ENCODE assay signal across 8 cellular contexts in the genomic region with DNA sequence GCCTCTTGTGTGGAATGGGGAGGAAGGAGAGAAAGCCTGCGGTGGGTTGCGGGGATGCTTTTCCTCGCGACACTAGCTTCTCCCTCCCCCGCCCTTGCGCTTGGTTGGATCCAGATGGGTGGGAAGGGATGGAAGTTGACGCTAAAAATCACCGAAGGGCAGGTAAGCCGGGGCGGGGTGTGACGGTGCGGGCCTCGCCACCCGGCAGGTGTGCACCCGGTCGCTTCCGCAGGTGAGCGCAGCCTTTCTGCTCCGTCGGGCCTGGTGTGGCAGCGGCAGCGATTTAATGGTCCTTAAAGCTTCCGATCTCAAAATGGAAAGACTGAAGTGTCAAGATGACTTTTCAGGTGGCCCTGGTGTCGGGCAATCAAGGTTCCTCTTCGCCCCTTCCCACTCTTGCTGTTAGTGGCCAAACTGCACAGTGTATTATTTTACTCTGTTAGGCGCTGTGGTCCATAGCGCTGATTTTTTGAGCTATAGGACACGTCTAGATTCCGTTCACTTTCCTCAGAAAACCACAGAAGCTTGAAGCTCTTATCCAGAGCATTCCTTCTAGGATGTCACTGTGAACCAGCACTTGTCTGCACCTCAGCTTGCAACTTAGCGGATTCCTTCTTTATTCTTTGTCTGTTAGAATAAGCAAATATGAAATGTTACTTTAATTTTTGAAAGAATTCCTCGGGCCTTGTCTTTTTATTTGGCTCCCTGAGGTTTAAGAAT. TPM values are rescaled to one million over a fixed set of nuclear protein-coding genes. Genes with fewer than 3 reads are reported as not detected.
DNase-seq lines count a peak whose midpoint lies in the region; TF ChIP-seq lines count a peak whose summit lies in the region.

No MANE protein-coding gene starts in this region.

- intact Hi-C loops in cardiac septum (cut with DNase I) = loop anchor here (5.0 kb wide), 1 partner anchor 581 kb away; a partner anchor contains a TSS

- DNase-seq in cardiac muscle cell (ENCODE audit: low read depth in 1 of 2, low spot score in 1 of 2) (peak; percentile 32 to 34), cardiac septum (ENCODE audit: low spot score) (no peak), NCI-H2171 (lab: John Stamatoyannopoulos, UW) (peak; percentile 33), globus pallidus (ENCODE audit: low spot score) (peak; percentile 9), putamen (ENCODE audit: low spot score) (peak; percentile 52), cerebellar nuclear complex (lab: John Stamatoyannopoulos, UW) (no peak), 8988T (no peak)
- DNase-seq in activated effector memory CD4-positive, alpha-beta T cell treated with anti-CD3 and anti-CD28 coated beads, Interleukin-2, amount 50 U/mL, for 16 hours = peak; percentile 81

- H3K9me3 ChIP-seq in cardiac muscle cell (ENCODE audit: low read depth) = no peaks in the 10 kb centered on the region

- H3K4me1 ChIP-seq in cardiac muscle cell (ENCODE audit: low read depth) = peaks cover 13% of the 10 kb centered on the region

- peak overlapping the region; percentile 75 for H3K27ac ChIP-seq in cardiac muscle cell

- H3K36me3 ChIP-seq in cardiac muscle cell = peaks cover 12% of the 10 kb centered on the region

- peak overlapping the region; percentile 95 for H3K4me3 ChIP-seq in cardiac muscle cell

- TF ChIP-seq CTCF in cardiac muscle cell (IDR thresholded peaks at IDR 0.05; ENCODE audit: low read depth, low read length) = no peak

- H3K27me3 ChIP-seq in cardiac muscle cell = no peaks in the 10 kb centered on the region

RNA-seq across cellular contexts. Expression of a gene that starts 0.8 kb away (rescaled TPM):
- total RNA-seq in cardiac muscle cell (23.2 and 32.1 TPM in 2 replicates), cardiac septum (18.6 TPM)
- 43.2 and 43.4 TPM in 2 replicates for polyA plus RNA-seq in cardiac muscle cell

RNA-seq across cellular contexts. Expression of a gene that starts 0.9 kb away (rescaled TPM):
- total RNA-seq in cardiac muscle cell (299 and 311 TPM in 2 replicates), cardiac septum (154 TPM)
- polyA plus RNA-seq in cardiac muscle cell = 215 and 255 TPM in 2 replicates

RNA-seq across cellular contexts. Expression of a gene that starts 57.4 kb away (rescaled TPM):
- total RNA-seq in cardiac muscle cell = 73.2 and 175 TPM in 2 replicates
- 348 and 451 TPM in 2 replicates for polyA plus RNA-seq in cardiac muscle cell
- 110 TPM for total RNA-seq in cardiac septum

Comparison
In these comparisons a context has a peak if more than half of its experiments do, and no peak if none do; other contexts are left out.
1. DNase-seq: peak in cardiac muscle cell (2 of 2), NCI-H2171 (single experiment), activated effector memory CD4-positive, alpha-beta T cell treated with anti-CD3 and anti-CD28 coated beads, Interleukin-2, amount 50 U/mL, for 16 hours (single experiment), globus pallidus (single experiment) and putamen (single experiment); none in cardiac septum (single experiment), cerebellar nuclear complex (0 of 2) and 8988T (single experiment).